26 cellular contexts compared by ENCODE assay signal in the genomic region with DNA sequence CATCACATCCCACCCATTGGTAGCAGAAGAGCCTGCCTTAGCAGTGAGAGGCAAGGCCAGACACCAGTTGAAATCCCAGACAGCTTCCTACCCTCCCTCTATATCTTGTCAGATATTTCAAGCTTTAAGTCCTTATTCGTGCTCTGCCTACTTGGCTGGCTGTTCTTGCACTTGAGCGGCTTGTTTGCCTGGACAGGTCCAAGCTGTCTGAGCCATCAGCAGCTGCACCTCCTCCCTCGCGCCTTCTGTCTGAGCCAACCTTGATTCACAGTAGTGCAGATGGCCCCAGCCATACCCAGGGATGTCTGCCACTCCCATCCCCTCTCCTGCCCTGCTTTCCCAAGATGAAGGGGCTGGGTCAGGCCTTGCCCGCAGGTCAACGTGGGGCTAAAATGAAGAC. TPM values are rescaled to one million over a fixed set of nuclear protein-coding genes. Genes with fewer than 3 reads are reported as not detected.
DNase-seq lines count a peak whose midpoint lies in the region; ATAC-seq and TF ChIP-seq lines count a peak whose summit lies in the region.
"Had no signal": no experiment of that assay in that cellular context is flagged by ENCODE, and none has a peak within 500 bp of the region (broad histone marks: within the 10 kb centered on the region; RNA-seq: fewer than 3 reads in every experiment).

No MANE protein-coding gene starts in this region.

- no peaks in the 10 kb centered on the region for H3K9me3 ChIP-seq in endodermal cell (ENCODE audit: control insufficient read depth, low read length)
- H3K9me3 ChIP-seq: BE2C, pancreas, thoracic aorta had no signal

- TF ChIP-seq CTCF in neural crest cell (conservative IDR thresholded peaks at IDR 0.05) (no peak), endodermal cell (conservative IDR thresholded peaks at IDR 0.05) (no peak)

- DNase-seq in NCI-H510A treated with DMSO at 0.1 percent for 48 hours (lab: John Stamatoyannopoulos, UW) (peak; percentile 29), NCI-H510A (lab: John Stamatoyannopoulos, UW) (no peak), NCI-H446 treated with DMSO at 0.1 percent for 48 hours (lab: John Stamatoyannopoulos, UW) (peak; percentile 66), cerebellar cortex (ENCODE audit: low spot score) (peak; percentile 93), neural crest cell (ENCODE audit: low read depth, low spot score) (no peak), endodermal cell (no peak), HuH-7 (ENCODE audit: low spot score) (no peak)
- DNase-seq: activated CD4-positive, CD25-positive, alpha-beta regulatory T cell treated with anti-CD3 and anti-CD28 coated beads, Interleukin-2, amount 50 U/mL, for 72 hours; activated CD8-positive, alpha-beta T cell treated with anti-CD3 and anti-CD28 coated beads, Interleukin-2, amount 10 ng/mL, durations not matched to agents 7 days and 5 days; activated gamma-delta T cell; activated naive CD8-positive, alpha-beta T cell treated with anti-CD3 and anti-CD28 coated beads, Interleukin-2, amount 50 U/mL, for 24 hours; activated T-cell treated with anti-CD3 and anti-CD28 coated beads, Interleukin-2, amount 50 U/mL, for 1 hour; BE2C; effector memory CD4-positive, alpha-beta T cell; H9; IMR-90; islet precursor cell; NK-92 treated with Interleukin-12 subunit alpha and Interleukin-12 subunit beta, amount 100 ng/mL, for 24 hours; pancreas; PC-9; right cardiac atrium; stimulated activated CD4-positive, alpha-beta T cell treated with anti-CD3 and anti-CD28 coated beads, Interleukin-4, amount 100 ng/mL, for 24 hours; stimulated activated naive CD4-positive, alpha-beta T cell had no signal

- no peak overlapping the region for H3K27ac ChIP-seq in endodermal cell (ENCODE audit: low read depth, low read length)
- H3K27ac ChIP-seq: pancreas, PC-9, thoracic aorta had no signal

- H3K4me1 ChIP-seq in endodermal cell (ENCODE audit: control insufficient read depth, insufficient read depth, low read length): no peaks in the 10 kb centered on the region
- H3K4me1 ChIP-seq: BE2C had no signal

- WGBS in endodermal cell (ENCODE audit: insufficient coverage in 1 of 2, insufficient read length in 1 of 2), 2 experiments: 91 to 94% methylated on average over 4 to 6 of the region's 6 CpGs

- H3K36me3 Mint-ChIP-seq in neural crest cell (ENCODE audit: low read depth): peaks cover 7% of the 10 kb centered on the region
- H3K36me3 Mint-ChIP-seq in endodermal cell (ENCODE audit: low read depth): peaks cover 4% of the 10 kb centered on the region

- no peak overlapping the region for H3K4me3 ChIP-seq in endodermal cell (ENCODE audit: low read length)
- H3K4me3 ChIP-seq: pancreas, PC-9, thoracic aorta had no signal

- peaks cover 42% of the 10 kb centered on the region for H3K4me1 Mint-ChIP-seq in neural crest cell
- H3K4me1 Mint-ChIP-seq in endodermal cell: peaks cover 8% of the 10 kb centered on the region
- H3K4me1 Mint-ChIP-seq: activated naive CD8-positive, alpha-beta T cell treated with anti-CD3 and anti-CD28 coated beads, Interleukin-2, amount 50 U/mL, for 24 hours had no signal

- H3K9ac ChIP-seq in endodermal cell (ENCODE audit: extremely low read depth, low read length, poor library complexity, severe bottlenecking): no peak overlapping the region

- H3K4me3 Mint-ChIP-seq in neural crest cell (no peak overlapping the region), endodermal cell (no peak overlapping the region)
- H3K4me3 Mint-ChIP-seq: activated CD8-positive, alpha-beta T cell treated with anti-CD3 and anti-CD28 coated beads, Interleukin-2, amount 10 ng/mL, durations not matched to agents 7 days and 5 days; activated naive CD8-positive, alpha-beta T cell treated with anti-CD3 and anti-CD28 coated beads, Interleukin-2, amount 50 U/mL, for 24 hours; H9; nephron had no signal

- ATAC-seq in GM19452 (IDR thresholded peaks at IDR 0.05; ENCODE audit: unreplicated experiment): no peak
- ATAC-seq: activated CD8-positive, alpha-beta T cell treated with anti-CD3 and anti-CD28 coated beads, Interleukin-2, amount 10 ng/mL, durations not matched to agents 7 days and 5 days; activated naive CD8-positive, alpha-beta T cell treated with anti-CD3 and anti-CD28 coated beads, Interleukin-2, amount 50 U/mL, for 24 hours; pancreas; right cardiac atrium had no signal

- H3K27me3 Mint-ChIP-seq in neural crest cell (ENCODE audit: low read depth) (no peaks in the 10 kb centered on the region), endodermal cell (ENCODE audit: insufficient read depth) (no peaks in the 10 kb centered on the region)
- H3K27me3 Mint-ChIP-seq: activated naive CD8-positive, alpha-beta T cell treated with anti-CD3 and anti-CD28 coated beads, Interleukin-2, amount 50 U/mL, for 24 hours had no signal

- no peaks in the 10 kb centered on the region for H3K9me3 Mint-ChIP-seq in neural crest cell
- no peaks in the 10 kb centered on the region for H3K9me3 Mint-ChIP-seq in endodermal cell
- H3K9me3 Mint-ChIP-seq: activated naive CD8-positive, alpha-beta T cell treated with anti-CD3 and anti-CD28 coated beads, Interleukin-2, amount 50 U/mL, for 24 hours; H9; nephron had no signal

- H3K36me3 ChIP-seq in endodermal cell (ENCODE audit: control insufficient read depth, insufficient read depth, low read length): peaks cover 43% of the 10 kb centered on the region
- H3K36me3 ChIP-seq: BE2C, pancreas, thoracic aorta had no signal

- peak overlapping the region; percentile 44 for H3K27ac Mint-ChIP-seq in neural crest cell (ENCODE audit: unreplicated experiment)
- H3K27ac Mint-ChIP-seq in endodermal cell: no peak overlapping the region
- H3K27ac Mint-ChIP-seq: activated CD8-positive, alpha-beta T cell treated with anti-CD3 and anti-CD28 coated beads, Interleukin-2, amount 10 ng/mL, durations not matched to agents 7 days and 5 days; activated naive CD8-positive, alpha-beta T cell treated with anti-CD3 and anti-CD28 coated beads, Interleukin-2, amount 50 U/mL, for 24 hours; H9 had no signal

- H3K27me3 ChIP-seq in endodermal cell (ENCODE audit: control insufficient read depth, insufficient read depth, low read length, poor library complexity, severe bottlenecking): no peaks in the 10 kb centered on the region
- H3K27me3 ChIP-seq: BE2C, pancreas had no signal

RNA-seq across cellular contexts. Expression of gene LRRC4, which starts 16.4 kb away (rescaled TPM):
- 67.5 and 67.6 TPM in 2 replicates for total RNA-seq in neural crest cell
- 1 to 10 TPM; 1.5 TPM for total RNA-seq in endodermal cell
- 18.8 TPM for polyA plus RNA-seq in endodermal cell (2013, experiment 1 of 2)
- polyA plus RNA-seq in endodermal cell (2013, experiment 2 of 2): 16.4 TPM

Comparison
In these comparisons a context has a peak if more than half of its experiments do, and no peak if none do; other contexts are left out.
1. DNase-seq: peak in NCI-H510A treated with DMSO at 0.1 percent for 48 hours (single experiment), NCI-H446 treated with DMSO at 0.1 percent for 48 hours (single experiment) and cerebellar cortex (single experiment); none in NCI-H510A (single experiment), neural crest cell (single experiment), endodermal cell (single experiment) and HuH-7 (single experiment).
2. RNA of gene LRRC4, which starts 16.4 kb away (total RNA-seq): 67.5 to 67.6 TPM in neural crest cell; 1.5 TPM in endodermal cell; every median in the first group is over 10 times any median in the second.